In the genomic region with DNA sequence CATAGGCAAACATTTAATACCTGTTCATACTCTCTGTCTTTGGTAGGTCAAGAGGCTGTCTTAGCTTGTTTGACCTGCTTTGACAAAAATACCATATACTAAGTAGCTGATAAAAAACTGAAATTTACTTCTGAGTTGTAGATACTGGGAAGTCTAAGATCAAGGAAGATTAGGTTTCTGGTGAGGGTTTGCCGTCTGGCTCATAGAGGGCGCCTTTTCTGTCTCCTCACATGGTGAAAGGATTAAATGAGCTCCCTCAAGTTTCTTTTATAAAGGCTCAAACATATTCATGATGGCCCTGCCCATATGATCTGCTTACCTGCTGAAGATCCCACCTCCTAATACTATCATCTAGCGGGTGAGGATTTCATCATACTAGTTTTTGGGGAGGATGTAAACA, we compare ENCODE assay signal across 38 cellular contexts.
"Had no signal": no experiment of that assay in that cellular context is flagged by ENCODE, and none has a peak within 500 bp of the region (broad histone marks: within the 10 kb centered on the region; RNA-seq: fewer than 3 reads in every experiment).

No MANE protein-coding gene starts in this region.

- H3K36me3 ChIP-seq: MG63, WERI-Rb-1 had no signal

- H3K36me3 Mint-ChIP-seq: activated naive CD8-positive, alpha-beta T cell treated with anti-CD3 and anti-CD28 coated beads for 36 hours; brain had no signal

- ATAC-seq: activated CD8-positive, alpha-beta T cell treated with anti-CD3 and anti-CD28 coated beads for 36 hours; activated T-cell treated with anti-CD3 and anti-CD28 coated beads, Interleukin-2, amount 50 U/mL, for 72 hours; activated T-helper 17 cell treated with anti-CD3 and anti-CD28 coated beads, Interleukin-2, amount 50 U/mL, for 72 hours; Right ventricle myocardium inferior; SK-N-SH treated with all-trans-retinoic acid at 6 μM for 48 hours had no signal

- H3K27me3 Mint-ChIP-seq: activated CD4-positive, alpha-beta T cell treated with anti-CD3 and anti-CD28 coated beads, Interleukin-2, amount 10 ng/mL, durations not matched to agents 24 days and 14 days; activated CD8-positive, alpha-beta T cell treated with anti-CD3 and anti-CD28 coated beads for 36 hours; activated naive CD8-positive, alpha-beta T cell treated with anti-CD3 and anti-CD28 coated beads for 36 hours; activated T-helper 17 cell treated with anti-CD3 and anti-CD28 coated beads, Interleukin-2, amount 50 U/mL, for 72 hours; brain had no signal

- H3K9me3 ChIP-seq: MG63 had no signal

- H3K4me2 ChIP-seq: PC-9 had no signal

- H3K4me1 Mint-ChIP-seq: activated CD4-positive, alpha-beta T cell treated with anti-CD3 and anti-CD28 coated beads, Interleukin-2, amount 10 ng/mL, durations not matched to agents 24 days and 14 days; activated naive CD8-positive, alpha-beta T cell treated with anti-CD3 and anti-CD28 coated beads for 36 hours; activated T-helper 17 cell treated with anti-CD3 and anti-CD28 coated beads, Interleukin-2, amount 50 U/mL, for 72 hours; brain had no signal

- H3K27me3 ChIP-seq: MG63 had no signal

- FAIRE-seq: bronchial epithelial cell, RCC 7860 had no signal

- H3K4me3 Mint-ChIP-seq: activated CD4-positive, alpha-beta T cell treated with anti-CD3 and anti-CD28 coated beads, Interleukin-2, amount 10 ng/mL, durations not matched to agents 24 days and 14 days; activated CD8-positive, alpha-beta T cell treated with anti-CD3 and anti-CD28 coated beads for 36 hours; activated naive CD8-positive, alpha-beta T cell treated with anti-CD3 and anti-CD28 coated beads for 36 hours; activated T-cell treated with anti-CD3 and anti-CD28 coated beads, Interleukin-2, amount 50 U/mL, for 72 hours; activated T-helper 17 cell treated with anti-CD3 and anti-CD28 coated beads, Interleukin-2, amount 50 U/mL, for 72 hours; brain had no signal

- H3K9me3 Mint-ChIP-seq: activated T-cell treated with anti-CD3 and anti-CD28 coated beads, Interleukin-2, amount 50 U/mL, for 72 hours; brain had no signal

- H3K27ac ChIP-seq: PC-9, RWPE1, WERI-Rb-1 had no signal

- H2AFZ ChIP-seq: PC-9 had no signal

- DNase-seq: activated CD4-positive, alpha-beta T cell treated with anti-CD3 and anti-CD28 coated beads, Interleukin-2, amount 10 ng/mL, durations not matched to agents 24 days and 14 days; activated CD4-positive, alpha-beta T cell treated with anti-CD3 and anti-CD28 coated beads, Interleukin-2, amount 50 U/mL, for 4 hours; activated CD8-positive, alpha-beta T cell treated with anti-CD3 and anti-CD28 coated beads for 36 hours; activated effector memory CD4-positive, alpha-beta T cell treated with anti-CD3 and anti-CD28 coated beads, Interleukin-2, amount 50 U/mL, for 16 hours; activated naive CD4-positive, alpha-beta T cell; activated naive CD4-positive, alpha-beta T cell treated with anti-CD3 and anti-CD28 coated beads, Interleukin-2, amount 50 U/mL, for 16 hours; activated naive CD8-positive, alpha-beta T cell treated with anti-CD3 and anti-CD28 coated beads for 36 hours; activated T-cell treated with anti-CD3 and anti-CD28 coated beads, Interleukin-2, amount 50 U/mL, for 1 hour; activated T-cell treated with anti-CD3 and anti-CD28 coated beads, Interleukin-2, amount 50 U/mL, for 72 hours; caudate nucleus; cerebellar nuclear complex; Kasumi-1; MG63; NCI-H1048; NCI-H1105 treated with DMSO at 0.1 percent for 48 hours; NCI-H1436; NCI-H1694; NCI-H1930; NCI-H2081 treated with DMSO at 0.1 percent for 48 hours; NCI-H226; NCI-H446 treated with DMSO at 0.1 percent for 48 hours; NCI-H524; NCI-H69; NK-92 treated with Interleukin-12 subunit alpha and Interleukin-12 subunit beta, amount 100 ng/mL, for 24 hours; PC-9; SIG-M5; SW 1271; T-helper 1 cell; T-helper 2 cell; T-helper 9 cell; WERI-Rb-1 had no signal

- H3K27ac Mint-ChIP-seq: activated CD4-positive, alpha-beta T cell treated with anti-CD3 and anti-CD28 coated beads, Interleukin-2, amount 10 ng/mL, durations not matched to agents 24 days and 14 days; activated CD8-positive, alpha-beta T cell treated with anti-CD3 and anti-CD28 coated beads for 36 hours; activated naive CD8-positive, alpha-beta T cell treated with anti-CD3 and anti-CD28 coated beads for 36 hours; activated T-cell treated with anti-CD3 and anti-CD28 coated beads, Interleukin-2, amount 50 U/mL, for 72 hours; activated T-helper 17 cell treated with anti-CD3 and anti-CD28 coated beads, Interleukin-2, amount 50 U/mL, for 72 hours; brain had no signal

- H3K4me3 ChIP-seq: MG63, PC-9 had no signal
